ENCODE assay signal across 8 cellular contexts in genomic region chr9:98791147-98792095, GRCh38. TPM values are rescaled to one million over a fixed set of nuclear protein-coding genes. Genes with fewer than 3 reads are reported as not detected.
DNase-seq lines count a peak whose midpoint lies in the region; ATAC-seq and TF ChIP-seq lines count a peak whose summit lies in the region.

No MANE protein-coding gene starts in this region.

- H2AFZ ChIP-seq in HCT116 (ENCODE audit: low read depth, low read length, poor library complexity, severe bottlenecking): no peak overlapping the region
- H2AFZ ChIP-seq in OCI-LY3 (ENCODE audit: low read depth, low read length): no peak overlapping the region

- no peak overlapping the region for H3K4me3 Mint-ChIP-seq in activated T-helper 1 cell treated with anti-CD3 and anti-CD28 coated beads, Interleukin-12 subunit alpha, Interleukin-12 subunit beta, Interleukin-2, Interleukin-4 antibody, amounts not matched to agents 30 ng/mL and 10 ng/mL and 1 ng/mL, durations not matched to agents 14 hours and 24 hours and 36 hours
- H3K4me3 Mint-ChIP-seq in natural killer cell: no peak overlapping the region

- CTCF ChIA-PET in HCT116 (lab: Charles Lee): interaction anchor here (0.9 to 1.4 kb wide), 3 partner anchors 9 to 17 kb away, joined by 3 to 5 read pairs (median 4); no protein-coding TSS in a partner anchor

- no peaks in the 10 kb centered on the region for H3K27me3 ChIP-seq in HCT116 (ENCODE audit: insufficient read depth, low read length)
- H3K27me3 ChIP-seq in OCI-LY3 (ENCODE audit: low read depth, low read length): no peaks in the 10 kb centered on the region
- no peaks in the 10 kb centered on the region for H3K27me3 ChIP-seq in tibial artery

- H3K79me2 ChIP-seq in HCT116 (ENCODE audit: insufficient read depth, low read length) (peaks cover 74% of the 10 kb centered on the region), OCI-LY3 (ENCODE audit: low read length) (peaks cover 39% of the 10 kb centered on the region)

- BruUV-seq in HCT116 (replicated peaks; lab: Mats Ljungman, UMichigan): no TSS peak

- H3K9ac ChIP-seq in HCT116 (ENCODE audit: low read length) (peak overlapping the region; percentile 42), OCI-LY3 (ENCODE audit: low read length) (no peak overlapping the region)

- peaks cover 9% of the 10 kb centered on the region for H3K27me3 Mint-ChIP-seq in activated T-helper 1 cell treated with anti-CD3 and anti-CD28 coated beads, Interleukin-12 subunit alpha, Interleukin-12 subunit beta, Interleukin-2, Interleukin-4 antibody, amounts not matched to agents 30 ng/mL and 10 ng/mL and 1 ng/mL, durations not matched to agents 14 hours and 24 hours and 36 hours (ENCODE audit: insufficient read depth)
- no peaks in the 10 kb centered on the region for H3K27me3 Mint-ChIP-seq in natural killer cell (ENCODE audit: low read depth in 2 of 2)

- peaks cover 15 to 59% of the 10 kb centered on the region in 2 experiments for H3K4me1 ChIP-seq in HCT116 (ENCODE audit: control insufficient read depth in 1 of 2, insufficient read depth in 2 of 2, low read length in 2 of 2)
- peaks cover 10% of the 10 kb centered on the region for H3K4me1 ChIP-seq in OCI-LY3 (ENCODE audit: low read length)
- peaks cover 0 to 24% (median 11%) of the 10 kb centered on the region in 4 donors for H3K4me1 ChIP-seq in tibial artery

- DNase-seq in ELR (ENCODE audit: low read depth): peak; percentile 91
- peak; percentile 72 for DNase-seq in HCT116 (ENCODE audit: low read depth, low spot score)
- peak; percentile 44 for DNase-seq in activated T-helper 1 cell treated with anti-CD3 and anti-CD28 coated beads, Interleukin-12 subunit alpha, Interleukin-12 subunit beta, Interleukin-2, Interleukin-4 antibody, amounts not matched to agents 30 ng/mL and 10 ng/mL and 1 ng/mL, durations not matched to agents 14 hours and 24 hours and 36 hours (ENCODE audit: low spot score)
- peak; percentile 96 for DNase-seq in fibroblast of peridontal ligament (ENCODE audit: extremely low read depth)
- peak; percentile 60 for DNase-seq in natural killer cell
- peak; percentile 93 to 94 for DNase-seq in tibial artery

- no peaks in the 10 kb centered on the region for H3K9me2 ChIP-seq in HCT116 (ENCODE audit: insufficient read depth)

- intact Hi-C loops in HCT116 (cut with micrococcal nuclease): loop anchor here (5.0 kb wide), 1 partner anchor 474 kb away; no protein-coding TSS in a partner anchor
- intact Hi-C loops in activated T-helper 1 cell treated with anti-CD3 and anti-CD28 coated beads, Interleukin-12 subunit alpha, Interleukin-12 subunit beta, Interleukin-2, Interleukin-4 antibody, amounts not matched to agents 30 ng/mL and 10 ng/mL and 1 ng/mL, durations not matched to agents 14 hours and 24 hours and 36 hours (cut with micrococcal nuclease): loop anchor here (1.0 to 5.0 kb wide), 2 partner anchors 254 to 476 kb away; no protein-coding TSS in a partner anchor
- intact Hi-C loops in natural killer cell (cut with micrococcal nuclease): loop anchor here (2.0 to 5.0 kb wide), 2 partner anchors 254 to 477 kb away; no protein-coding TSS in a partner anchor
- intact Hi-C loops in tibial artery (cut with DNase I; ENCODE audit: low total_unique reads): no loop called here

- H3K9me3 Mint-ChIP-seq in activated T-helper 1 cell treated with anti-CD3 and anti-CD28 coated beads, Interleukin-12 subunit alpha, Interleukin-12 subunit beta, Interleukin-2, Interleukin-4 antibody, amounts not matched to agents 30 ng/mL and 10 ng/mL and 1 ng/mL, durations not matched to agents 14 hours and 24 hours and 36 hours: no peaks in the 10 kb centered on the region
- H3K9me3 Mint-ChIP-seq in natural killer cell: no peaks in the 10 kb centered on the region

- RAD21 ChIA-PET in HCT116 (lab: Charles Lee; ENCODE audit: low non-redundant PET in 1 of 2, low total read pairs in 2 of 2, uncharacterized antibody in 2 of 2, unreplicated experiment in 2 of 2): no interaction called here

- TF ChIP-seq POLR2A in HCT116 (IDR thresholded peaks at IDR 0.05; ENCODE audit: borderline replicate concordance, extremely low read depth, insufficient read depth, insufficient read length): no peak

- no peaks in the 10 kb centered on the region for H3K36me3 Mint-ChIP-seq in activated T-helper 1 cell treated with anti-CD3 and anti-CD28 coated beads, Interleukin-12 subunit alpha, Interleukin-12 subunit beta, Interleukin-2, Interleukin-4 antibody, amounts not matched to agents 30 ng/mL and 10 ng/mL and 1 ng/mL, durations not matched to agents 14 hours and 24 hours and 36 hours (ENCODE audit: low read depth)
- no peaks in the 10 kb centered on the region for H3K36me3 Mint-ChIP-seq in natural killer cell

- H3K27ac Mint-ChIP-seq in activated T-helper 1 cell treated with anti-CD3 and anti-CD28 coated beads, Interleukin-12 subunit alpha, Interleukin-12 subunit beta, Interleukin-2, Interleukin-4 antibody, amounts not matched to agents 30 ng/mL and 10 ng/mL and 1 ng/mL, durations not matched to agents 14 hours and 24 hours and 36 hours: no peak overlapping the region
- H3K27ac Mint-ChIP-seq in natural killer cell: no peak overlapping the region

- H3K4me3 ChIP-seq in HCT116 (replicated peaks in 1 of 2; ENCODE audit: low read depth in 1 of 2, low read length in 2 of 2) (no peak overlapping the region), OCI-LY3 (ENCODE audit: low read length) (no peak overlapping the region), tibial artery (no peak overlapping the region)

- POLR2A ChIA-PET in HCT116 (lab: Charles Lee): no interaction called here

- peak overlapping the region; percentile 61 for H3K4me2 ChIP-seq in HCT116 (ENCODE audit: low read length)
- H3K4me2 ChIP-seq in OCI-LY3 (ENCODE audit: low read length): no peak overlapping the region

- ATAC-seq in HCT116 (peak; percentile 85), natural killer cell (peak; percentile 83 to 87 (median 87)), HG03025 (IDR thresholded peaks at IDR 0.05; ENCODE audit: low FRiP score, unreplicated experiment) (no peak)

- 0 out of 2 replicates have a peak overlapping the region, but pooled peaks have one; percentile 19 for H3K27ac ChIP-seq in HCT116 (ENCODE audit: low read depth, low read length)
- no peak overlapping the region for H3K27ac ChIP-seq in OCI-LY3 (ENCODE audit: low read length)
- H3K27ac ChIP-seq in tibial artery: peak overlapping the region; percentile 43 to 63

- H4K20me1 ChIP-seq in HCT116 (ENCODE audit: insufficient read depth) (peaks cover 10% of the 10 kb centered on the region; the same call in 1 of the 2 replicates), OCI-LY3 (ENCODE audit: insufficient read depth, low read length) (peaks cover 24% of the 10 kb centered on the region)

- TF ChIP-seq CTCF in HCT116 (IDR thresholded peaks at IDR 0.05 in 2 of 3, conservative IDR thresholded peaks at IDR 0.05 in 1 of 3; ENCODE audit: borderline replicate concordance in 1 of 3, insufficient read depth in 1 of 3, low read depth in 2 of 3, low read length in 2 of 3) (peak; percentile 78 to 99 (median 95)), OCI-LY3 (IDR thresholded peaks at IDR 0.05; ENCODE audit: low read depth, low read length) (peak; percentile 93), natural killer cell (IDR thresholded peaks at IDR 0.05) (peak; percentile 96), tibial artery (IDR thresholded peaks at IDR 0.05) (peak; percentile 98 to 100)

- TF ChIP-seq RAD21 in HCT116 (IDR thresholded peaks at IDR 0.05; ENCODE audit: low read depth): peak; percentile 82

- peaks cover 7 to 32% of the 10 kb centered on the region in 2 experiments; a peak in 3 of 4 replicates for H3K36me3 ChIP-seq in HCT116 (ENCODE audit: control insufficient read depth in 1 of 2, insufficient read depth in 2 of 2, low read length in 2 of 2)
- H3K36me3 ChIP-seq in OCI-LY3 (replicated peaks; ENCODE audit: low read depth, low read length): peaks cover 8% of the 10 kb centered on the region
- peaks cover 0 to 6% (median 5%) of the 10 kb centered on the region in 3 donors for H3K36me3 ChIP-seq in tibial artery

- peaks cover 14% of the 10 kb centered on the region for H3K4me1 Mint-ChIP-seq in activated T-helper 1 cell treated with anti-CD3 and anti-CD28 coated beads, Interleukin-12 subunit alpha, Interleukin-12 subunit beta, Interleukin-2, Interleukin-4 antibody, amounts not matched to agents 30 ng/mL and 10 ng/mL and 1 ng/mL, durations not matched to agents 14 hours and 24 hours and 36 hours (ENCODE audit: low read depth)
- peaks cover 24 to 29% of the 10 kb centered on the region in 2 donors for H3K4me1 Mint-ChIP-seq in natural killer cell

- H3K9me3 ChIP-seq in HCT116 (ENCODE audit: control insufficient read depth in 1 of 2, insufficient read depth in 1 of 2, low read depth in 1 of 2, low read length in 2 of 2): no peaks in the 10 kb centered on the region
- no peaks in the 10 kb centered on the region for H3K9me3 ChIP-seq in OCI-LY3 (ENCODE audit: insufficient read depth, low read length)
- H3K9me3 ChIP-seq in tibial artery: no peaks in the 10 kb centered on the region

TF ChIP-seq in HCT116, 20 proteins besides CTCF, POLR2A, EP300 and RAD21 (continues in another document):
- TF ChIP-seq POLR2AphosphoS5 (IDR thresholded peaks at IDR 0.05; ENCODE audit: low read depth, low read length) (peak; percentile 33; the same call in 1 of the 2 replicates), YY1 (IDR thresholded peaks at IDR 0.05; ENCODE audit: extremely low read depth, insufficient replicate concordance, low read depth, low read length) (peak; percentile 66)

RNA-seq across cellular contexts. Expression of gene ANKS6, which starts 4.9 kb away (rescaled TPM):
- total RNA-seq in HCT116 (2021; ENCODE audit: unreplicated experiment): 39.2 TPM
- 34.6 and 36.1 TPM in 2 replicates for polyA plus RNA-seq in HCT116 (2012)
- 10.6 and 11.1 TPM in 2 replicates for total RNA-seq in activated T-helper 1 cell treated with anti-CD3 and anti-CD28 coated beads, Interleukin-12 subunit alpha, Interleukin-12 subunit beta, Interleukin-2, Interleukin-4 antibody, amounts not matched to agents 30 ng/mL and 10 ng/mL and 1 ng/mL, durations not matched to agents 14 hours and 24 hours and 36 hours
- 10 to 100 TPM in 2 of 3 donors, 1 to 10 TPM in 1; 8.1 to 12.6 (median 10.5) TPM for total RNA-seq in natural killer cell

RNA-seq across cellular contexts. Expression of gene GALNT12, which starts 16.0 kb away (rescaled TPM):
- 31.2 TPM for total RNA-seq in HCT116 (2021; ENCODE audit: unreplicated experiment)
- 30.0 and 30.3 TPM in 2 replicates for polyA plus RNA-seq in HCT116 (2012)
- 2.3 and 2.5 TPM in 2 replicates for total RNA-seq in activated T-helper 1 cell treated with anti-CD3 and anti-CD28 coated beads, Interleukin-12 subunit alpha, Interleukin-12 subunit beta, Interleukin-2, Interleukin-4 antibody, amounts not matched to agents 30 ng/mL and 10 ng/mL and 1 ng/mL, durations not matched to agents 14 hours and 24 hours and 36 hours
- total RNA-seq in natural killer cell: 1 to 10 TPM; 9.1 to 9.4 (median 9.4) TPM

Comparison
In these comparisons a context has a peak if more than half of its experiments do, and no peak if none do; other contexts are left out.
1. DNase-seq: peak in every context shown above with its lines; median percentile 96 in fibroblast of peridontal ligament; 94 in tibial artery; 91 in ELR; 72 in HCT116; 60 in natural killer cell; 44 in activated T-helper 1 cell treated with anti-CD3 and anti-CD28 coated beads, Interleukin-12 subunit alpha, Interleukin-12 subunit beta, Interleukin-2, Interleukin-4 antibody, amounts not matched to agents 30 ng/mL and 10 ng/mL and 1 ng/mL, durations not matched to agents 14 hours and 24 hours and 36 hours.